In the genomic region with DNA sequence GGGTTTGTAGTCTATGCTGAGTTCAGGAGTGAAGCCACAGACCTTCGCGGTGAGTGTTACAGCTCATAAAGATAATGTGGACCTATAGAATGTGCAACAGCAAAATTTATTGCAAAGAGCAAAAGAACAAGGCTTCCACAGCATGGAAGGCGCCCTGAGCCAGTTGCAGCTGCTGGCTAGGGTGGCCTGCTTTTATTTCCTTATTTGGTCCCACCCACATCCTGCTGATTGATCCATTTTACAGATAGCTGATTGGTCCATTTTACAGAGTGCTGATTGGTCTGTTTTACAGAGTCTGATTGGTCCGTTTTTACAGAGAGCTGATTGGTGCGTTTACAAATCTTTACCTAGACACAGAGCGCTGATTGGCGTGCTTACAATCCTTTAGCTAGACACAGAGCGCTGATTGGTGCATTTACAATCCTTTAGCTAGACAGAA, we compare ENCODE assay signal across 13 cellular contexts. TPM values are rescaled to one million over a fixed set of nuclear protein-coding genes. Genes with fewer than 3 reads are reported as not detected.
A peak's percentile ranks its signal among the peaks of the same experiment; 100 is the strongest.
DNase-seq lines count a peak whose midpoint lies in the region; ATAC-seq and TF ChIP-seq lines count a peak whose summit lies in the region.
"Had no signal": no experiment of that assay in that cellular context is flagged by ENCODE, and none has a peak within 500 bp of the region (broad histone marks: within the 10 kb centered on the region; RNA-seq: fewer than 3 reads in every experiment).

No MANE protein-coding gene starts in this region.

- H3K27ac Mint-ChIP-seq in CD4-positive, alpha-beta T cell = peak overlapping the region; percentile 33
- peak overlapping the region; percentile 0 for H3K27ac Mint-ChIP-seq in glutamatergic neuron (ENCODE audit: unreplicated experiment)
- H3K27ac Mint-ChIP-seq: activated T-cell treated with anti-CD3 and anti-CD28 coated beads, Interleukin-2, amount 50 U/mL, for 72 hours had no signal

- peaks cover 6% of the 10 kb centered on the region for H3K4me1 Mint-ChIP-seq in CD4-positive, alpha-beta T cell (ENCODE audit: low read depth)
- no peaks in the 10 kb centered on the region for H3K4me1 Mint-ChIP-seq in glutamatergic neuron (ENCODE audit: low read depth, unreplicated experiment)

- H3K4me1 ChIP-seq in effector memory CD4-positive, alpha-beta T cell (ENCODE audit: control insufficient read depth, insufficient read depth, low read length, poor library complexity, severe bottlenecking) = no peaks in the 10 kb centered on the region

- peak; percentile 34 for ATAC-seq in CD4-positive, alpha-beta T cell (ENCODE audit: poor library complexity)
- ATAC-seq in HG02885 (IDR thresholded peaks at IDR 0.05; ENCODE audit: poor library complexity, unreplicated experiment) = no peak
- no peak for ATAC-seq in GM19463 (IDR thresholded peaks at IDR 0.05; ENCODE audit: unreplicated experiment)

- no peaks in the 10 kb centered on the region for H3K9me3 ChIP-seq in CD4-positive, alpha-beta T cell (ENCODE audit: control insufficient read depth, low read length)
- H3K9me3 ChIP-seq in effector memory CD4-positive, alpha-beta T cell (ENCODE audit: control insufficient read depth, low read length) = no peaks in the 10 kb centered on the region

- in situ Hi-C loops in G401 (cut with HindIII; ENCODE audit: low sequenced_read_pairs) = no loop called here

- H3K4me3 Mint-ChIP-seq in CD4-positive, alpha-beta T cell = no peak overlapping the region
- H3K4me3 Mint-ChIP-seq in glutamatergic neuron (ENCODE audit: unreplicated experiment) = no peak overlapping the region
- H3K4me3 Mint-ChIP-seq: activated T-cell treated with anti-CD3 and anti-CD28 coated beads, Interleukin-2, amount 50 U/mL, for 72 hours; brain had no signal

- H3K9me3 Mint-ChIP-seq in CD4-positive, alpha-beta T cell = peaks cover 4% of the 10 kb centered on the region
- no peaks in the 10 kb centered on the region for H3K9me3 Mint-ChIP-seq in glutamatergic neuron (ENCODE audit: unreplicated experiment)
- H3K9me3 Mint-ChIP-seq: brain had no signal

- H3K36me3 Mint-ChIP-seq in CD4-positive, alpha-beta T cell (ENCODE audit: low read depth) = peaks cover 14% of the 10 kb centered on the region
- no peaks in the 10 kb centered on the region for H3K36me3 Mint-ChIP-seq in glutamatergic neuron (ENCODE audit: unreplicated experiment)

- no peak overlapping the region for H3K4me3 ChIP-seq in effector memory CD4-positive, alpha-beta T cell (ENCODE audit: insufficient read depth, low read depth, low read length, poor library complexity, severe bottlenecking)

- POLR2A ChIA-PET in CD4-positive, alpha-beta T cell (lab: Charles Lee) = interaction anchor here (0.8 to 2.1 kb wide), 4 partner anchors 21 to 334 kb away, joined by 3 to 5 read pairs (median 4); a partner anchor contains a TSS

- CTCF ChIA-PET in CD4-positive, alpha-beta T cell (lab: Charles Lee) = no interaction called here

- DNase-seq in CD4-positive, alpha-beta T cell = no peak
- DNase-seq in G401 (ENCODE audit: low spot score) (peak; percentile 3), SHP77 (lab: John Stamatoyannopoulos, UW) (peak; percentile 38 to 48), glutamatergic neuron (no peak), posterior cingulate gyrus (no peak)
- DNase-seq in effector memory CD4-positive, alpha-beta T cell = no peak
- DNase-seq: activated T-cell treated with anti-CD3 and anti-CD28 coated beads, Interleukin-2, amount 50 U/mL, for 72 hours; NCI-H2081 treated with DMSO at 0.1 percent for 48 hours; RPMI8226; stimulated activated CD4-positive, alpha-beta T cell treated with anti-CD3 and anti-CD28 coated beads, Interleukin-4, amount 100 ng/mL, for 24 hours had no signal

- TF ChIP-seq CTCF in CD4-positive, alpha-beta T cell (IDR thresholded peaks at IDR 0.05) = no peak
- no peak for TF ChIP-seq CTCF in glutamatergic neuron (IDR thresholded peaks at IDR 0.05; ENCODE audit: partially characterized antibody, unreplicated experiment)

- H3K27ac ChIP-seq in CD4-positive, alpha-beta T cell (ENCODE audit: low read depth, low read length) = no peak overlapping the region
- H3K27ac ChIP-seq in effector memory CD4-positive, alpha-beta T cell (ENCODE audit: insufficient read depth, low read length, poor library complexity, severe bottlenecking) = no peak overlapping the region

- H3K36me3 ChIP-seq in effector memory CD4-positive, alpha-beta T cell (ENCODE audit: control insufficient read depth, insufficient read depth, low read length) = peaks cover 8% of the 10 kb centered on the region

- H3K27me3 ChIP-seq in CD4-positive, alpha-beta T cell (ENCODE audit: control insufficient read depth, insufficient read depth, low read length) = no peaks in the 10 kb centered on the region
- H3K27me3 ChIP-seq in effector memory CD4-positive, alpha-beta T cell (replicated peaks; ENCODE audit: control insufficient read depth, insufficient read depth, low read length, poor library complexity, severe bottlenecking) = no peaks in the 10 kb centered on the region

- no peaks in the 10 kb centered on the region for H3K27me3 Mint-ChIP-seq in CD4-positive, alpha-beta T cell
- H3K27me3 Mint-ChIP-seq in glutamatergic neuron (ENCODE audit: unreplicated experiment) = no peaks in the 10 kb centered on the region
- H3K27me3 Mint-ChIP-seq: brain had no signal

- intact Hi-C loops in CD4-positive, alpha-beta T cell (cut with DNase I, micrococcal nuclease) = no loop called here
- intact Hi-C loops in posterior cingulate gyrus (cut with DNase I) = no loop called here

RNA-seq across cellular contexts. Expression of a gene that starts 4.2 kb away (rescaled TPM):
- total RNA-seq in CD4-positive, alpha-beta T cell = not detected
- total RNA-seq in G401 (2014; rRNA removed; shearing (Covaris generic)) = 3.8 TPM in 1 of 2 replicates, not detected in the other
- total RNA-seq in glutamatergic neuron (ENCODE audit: unreplicated experiment) = not detected

RNA-seq across cellular contexts. Expression of a gene that starts 6.9 kb away (rescaled TPM):
- 10 to 100 TPM; 26.6 to 26.9 TPM for total RNA-seq in CD4-positive, alpha-beta T cell
- 8.2 and 20.8 TPM in 2 replicates for total RNA-seq in G401 (2014; rRNA removed; shearing (Covaris generic))
- 43.2 TPM for total RNA-seq in glutamatergic neuron (ENCODE audit: unreplicated experiment)

RNA-seq across cellular contexts. Expression of a gene that starts 20.1 kb away (rescaled TPM):
- 10 to 100 TPM; 60.3 to 76.7 TPM for total RNA-seq in CD4-positive, alpha-beta T cell
- total RNA-seq in G401 (2014; rRNA removed; shearing (Covaris generic)) = 134 and 162 TPM in 2 replicates
- total RNA-seq in glutamatergic neuron (ENCODE audit: unreplicated experiment) = 70.3 TPM

RNA-seq across cellular contexts. Expression of a gene that starts 20.8 kb away (rescaled TPM):
- total RNA-seq in CD4-positive, alpha-beta T cell = 1 to 10 TPM; 3.9 to 5.7 TPM
- 3.3 and 6.8 TPM in 2 replicates for total RNA-seq in G401 (2014; rRNA removed; shearing (Covaris generic))
- 20.7 TPM for total RNA-seq in glutamatergic neuron (ENCODE audit: unreplicated experiment)

RNA-seq across cellular contexts. Expression of a gene that starts 27.9 kb away (rescaled TPM):
- 100 to 1,000 TPM; 150 to 151 TPM for total RNA-seq in CD4-positive, alpha-beta T cell
- 113 and 117 TPM in 2 replicates for total RNA-seq in G401 (2014; rRNA removed; shearing (Covaris generic))
- total RNA-seq in glutamatergic neuron (ENCODE audit: unreplicated experiment) = 142 TPM

Comparison
In these comparisons a context has a peak if more than half of its experiments do, and no peak if none do; other contexts are left out.
1. DNase-seq: peak in G401 (single experiment) and SHP77 (2 of 2); none in CD4-positive, alpha-beta T cell (0 of 10), glutamatergic neuron (single experiment), effector memory CD4-positive, alpha-beta T cell (0 of 3) and posterior cingulate gyrus (0 of 10).